9 cellular contexts compared by ENCODE assay signal in the genomic region with DNA sequence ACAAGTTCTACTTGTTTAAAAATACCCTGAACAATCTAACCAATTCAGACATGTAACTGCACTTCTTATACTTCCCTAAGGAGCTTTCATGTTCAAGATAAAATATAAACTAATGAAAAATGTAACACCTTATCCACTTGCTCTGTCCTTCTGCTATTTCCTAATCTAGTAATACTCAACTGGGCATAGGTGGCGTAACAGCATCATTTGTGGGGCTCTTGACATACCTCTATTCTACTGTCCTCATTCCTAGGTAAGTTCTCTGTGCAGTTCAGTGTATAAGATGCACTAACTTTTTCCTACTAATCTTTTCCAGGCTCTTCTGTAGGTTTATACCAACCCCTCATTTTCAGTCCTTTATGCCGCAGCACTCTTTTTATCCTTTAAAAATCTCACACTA. TPM values are rescaled to one million over a fixed set of nuclear protein-coding genes. Genes with fewer than 3 reads are reported as not detected.
DNase-seq lines count a peak whose midpoint lies in the region; ATAC-seq, FAIRE-seq and TF ChIP-seq lines count a peak whose summit lies in the region.
"Had no signal": no experiment of that assay in that cellular context is flagged by ENCODE, and none has a peak within 500 bp of the region (broad histone marks: within the 10 kb centered on the region; RNA-seq: fewer than 3 reads in every experiment).

No MANE protein-coding gene starts in this region.

- peaks cover 6% of the 10 kb centered on the region for H3F3A ChIP-seq in PC-9 (ENCODE audit: insufficient read depth, low read depth)

- intact Hi-C loops in PC-9 (cut with micrococcal nuclease; ENCODE audit: unreplicated experiment): loop anchor here (5.0 to 10.0 kb wide), 2 partner anchors 104 to 587 kb away; no protein-coding TSS in a partner anchor
- intact Hi-C loops in transverse colon (cut with DNase I; ENCODE audit: low total_unique reads): no loop called here

- peaks cover 73% of the 10 kb centered on the region for H3K36me3 Mint-ChIP-seq in activated T-helper 17 cell treated with anti-CD3 and anti-CD28 coated beads, Interleukin-2, amount 50 U/mL, for 72 hours (ENCODE audit: low read depth)

- TF ChIP-seq EP300 in transverse colon (IDR thresholded peaks at IDR 0.05; ENCODE audit: low read depth): no peak

- DNase-seq in COR-L47 (lab: John Stamatoyannopoulos, UW) (peak; percentile 41), GM13977 (ENCODE audit: low spot score) (peak; percentile 35), PC-9 (no peak), hepatocyte (ENCODE audit: low spot score) (peak; percentile 10), transverse colon (no peak), GM12892 (ENCODE audit: insufficient read length) (no peak)
- DNase-seq: stimulated activated CD8-positive, alpha-beta memory T cell treated with anti-CD3 and anti-CD28 coated beads, Interleukin-4, amount 100 ng/mL, for 48 hours had no signal

- H3K9me3 Mint-ChIP-seq in activated T-helper 17 cell treated with anti-CD3 and anti-CD28 coated beads, Interleukin-2, amount 50 U/mL, for 72 hours: no peaks in the 10 kb centered on the region

- H3K27me3 Mint-ChIP-seq in activated T-helper 17 cell treated with anti-CD3 and anti-CD28 coated beads, Interleukin-2, amount 50 U/mL, for 72 hours: no peaks in the 10 kb centered on the region

- CTCF ChIA-PET in PC-9 (lab: Charles Lee): no interaction called here

- no peak overlapping the region for H3K27ac Mint-ChIP-seq in activated T-helper 17 cell treated with anti-CD3 and anti-CD28 coated beads, Interleukin-2, amount 50 U/mL, for 72 hours

- no peak for ATAC-seq in activated T-helper 17 cell treated with anti-CD3 and anti-CD28 coated beads, Interleukin-2, amount 50 U/mL, for 72 hours (replicated peaks)
- no peak for ATAC-seq in HG03342 (IDR thresholded peaks at IDR 0.05; ENCODE audit: unreplicated experiment)

- no peaks in the 10 kb centered on the region for H4K20me1 ChIP-seq in PC-9 (ENCODE audit: insufficient read depth)
- no peaks in the 10 kb centered on the region for H4K20me1 ChIP-seq in hepatocyte (ENCODE audit: insufficient read depth, poor library complexity, severe bottlenecking)

- no peak overlapping the region for H3K4me3 Mint-ChIP-seq in activated T-helper 17 cell treated with anti-CD3 and anti-CD28 coated beads, Interleukin-2, amount 50 U/mL, for 72 hours

- H3K27ac ChIP-seq in PC-9 (no peak overlapping the region), hepatocyte (no peak overlapping the region), transverse colon (no peak overlapping the region)

- H2AFZ ChIP-seq in PC-9: no peak overlapping the region
- no peak overlapping the region for H2AFZ ChIP-seq in hepatocyte

- H3K4me1 Mint-ChIP-seq in activated T-helper 17 cell treated with anti-CD3 and anti-CD28 coated beads, Interleukin-2, amount 50 U/mL, for 72 hours: peaks cover 6% of the 10 kb centered on the region

- no peaks in the 10 kb centered on the region for H3K27me3 ChIP-seq in PC-9 (ENCODE audit: insufficient read depth, low read depth)
- no peaks in the 10 kb centered on the region for H3K27me3 ChIP-seq in hepatocyte
- no peaks in the 10 kb centered on the region for H3K27me3 ChIP-seq in transverse colon

- H3K9me3 ChIP-seq in PC-9 (ENCODE audit: insufficient read depth, low read depth) (no peaks in the 10 kb centered on the region), hepatocyte (ENCODE audit: low read depth) (no peaks in the 10 kb centered on the region), transverse colon (no peaks in the 10 kb centered on the region)

- no peak for TF ChIP-seq POLR2A in transverse colon (IDR thresholded peaks at IDR 0.05)
- TF ChIP-seq POLR2A in GM12892 (IDR thresholded peaks at IDR 0.05; ENCODE audit: low read depth, low read length): no peak

- H3K4me2 ChIP-seq in PC-9 (no peak overlapping the region), hepatocyte (no peak overlapping the region)

- POLR2A ChIA-PET in PC-9 (lab: Charles Lee; ENCODE audit: unreplicated experiment): no interaction called here

- H3K4me3 ChIP-seq in PC-9 (no peak overlapping the region), hepatocyte (no peak overlapping the region), transverse colon (no peak overlapping the region)

- H3K36me3 ChIP-seq in PC-9 (ENCODE audit: low read depth) (peaks cover 8% of the 10 kb centered on the region), hepatocyte (replicated peaks; ENCODE audit: insufficient read depth, low read depth) (no peaks in the 10 kb centered on the region), transverse colon (peaks cover 0 to 11% (median 5%) of the 10 kb centered on the region in 4 donors)

- H3K9me2 ChIP-seq in PC-9 (ENCODE audit: insufficient read depth): no peaks in the 10 kb centered on the region
- no peaks in the 10 kb centered on the region for H3K9me2 ChIP-seq in hepatocyte (replicated peaks; ENCODE audit: insufficient read depth)

- BruUV-seq in PC-9 (replicated peaks; lab: Mats Ljungman, UMichigan): no TSS peak

- no peaks in the 10 kb centered on the region for H3K79me2 ChIP-seq in PC-9 (ENCODE audit: low read depth)
- H3K79me2 ChIP-seq in hepatocyte: peaks cover 10% of the 10 kb centered on the region

- whole genome bisulfite sequencing in hepatocyte (ENCODE audit: low lambda C conversion rate, missing lambda C conversion rate): 97% methylated on average over 2 of the region's 2 CpGs
- WGBS in transverse colon (ENCODE audit: low coverage in 1 of 2), 2 donors: 95 to 100% methylated on average over 1 to 2 of the region's 2 CpGs

- in situ Hi-C loops in GM13977 (cut with MboI; ENCODE audit: low pct_unique_long_range_greater_than_20kb, low sequenced_read_pairs, unreplicated experiment): no loop called here
- in situ Hi-C loops in transverse colon (cut with MboI; ENCODE audit: low pct_ligation_motif_present in 1 of 4, low pct_unique_long_range_greater_than_20kb in 1 of 4, low sequenced_read_pairs in 3 of 4): no loop called here

- no peaks in the 10 kb centered on the region for H3K4me1 ChIP-seq in PC-9 (replicated peaks; ENCODE audit: insufficient read depth)
- H3K4me1 ChIP-seq in hepatocyte (ENCODE audit: insufficient read depth): peaks cover under 1% of the 10 kb centered on the region
- no peaks in the 10 kb centered on the region for H3K4me1 ChIP-seq in transverse colon

- no peak for FAIRE-seq in GM12892 (lab: Jason Lieb, UNC)

- TF ChIP-seq CTCF in GM13977 (IDR thresholded peaks at IDR 0.05; ENCODE audit: extremely low read depth, insufficient read depth, missing control alignments): peak; percentile 45
- peak; percentile 45; the same call in 1 of the 2 replicates for TF ChIP-seq CTCF in PC-9 (conservative IDR thresholded peaks at IDR 0.05)
- peak; percentile 17 for TF ChIP-seq CTCF in hepatocyte (IDR thresholded peaks at IDR 0.05; ENCODE audit: poor library complexity)
- no peak for TF ChIP-seq CTCF in transverse colon (IDR thresholded peaks at IDR 0.05)

RNA-seq across cellular contexts. Expression of gene PRKD3, which starts 36.7 kb away (rescaled TPM):
- total RNA-seq in PC-9 (2021) (27.1 and 27.5 TPM in 2 replicates), hepatocyte (35.9 and 36.4 TPM in 2 replicates), transverse colon (10 to 100 TPM in 3 of 4 donors, 1 to 10 TPM in 1; 2.6 to 83.8 (median 28.6) TPM)
- polyA plus RNA-seq in hepatocyte: 17.3 and 20.7 TPM in 2 replicates
- 10 to 100 TPM; 28.2 to 35.6 TPM for total RNA-seq in activated T-helper 17 cell treated with anti-CD3 and anti-CD28 coated beads, Interleukin-2, amount 50 U/mL, for 72 hours
- 46.3 TPM for polyA plus RNA-seq in GM12892 (2012; ENCODE audit: missing spikeins)

RNA-seq across cellular contexts. Expression of gene QPCT, which starts 56.5 kb away (rescaled TPM):
- 2.6 and 3.0 TPM in 2 replicates for total RNA-seq in PC-9 (2021)
- 2.0 TPM in 1 of 2 replicates, not detected in the other for total RNA-seq in hepatocyte
- 0.36 and 0.81 TPM in 2 replicates for polyA plus RNA-seq in hepatocyte
- total RNA-seq in activated T-helper 17 cell treated with anti-CD3 and anti-CD28 coated beads, Interleukin-2, amount 50 U/mL, for 72 hours: under 1 TPM; 0.53 to 0.71 TPM
- total RNA-seq in transverse colon: 10 to 100 TPM in 3 of 4 donors, 1 to 10 TPM in 1; 1.6 to 34.4 (median 14.3) TPM
- polyA plus RNA-seq in GM12892 (2012; ENCODE audit: missing spikeins): 2.4 TPM

RNA-seq across cellular contexts. Expression of gene NDUFAF7, which starts 56.5 kb away (rescaled TPM):
- total RNA-seq in PC-9 (2021) (18.8 and 21.9 TPM in 2 replicates), hepatocyte (14.7 and 17.7 TPM in 2 replicates), transverse colon (10 to 100 TPM in 3 of 4 donors, 1 to 10 TPM in 1; 1.9 to 21.6 (median 16.5) TPM)
- 11.8 and 17.1 TPM in 2 replicates for polyA plus RNA-seq in hepatocyte
- total RNA-seq in activated T-helper 17 cell treated with anti-CD3 and anti-CD28 coated beads, Interleukin-2, amount 50 U/mL, for 72 hours: 10 to 100 TPM; 21.9 to 29.8 TPM
- 20.9 TPM for polyA plus RNA-seq in GM12892 (2012; ENCODE audit: missing spikeins)

RNA-seq across cellular contexts. Expression of gene CEBPZ, which starts 56.6 kb away (rescaled TPM):
- total RNA-seq in PC-9 (2021) (29.2 and 35.7 TPM in 2 replicates), hepatocyte (40.3 and 49.7 TPM in 2 replicates), transverse colon (100 to 1,000 TPM in 1 of 4 donors, 10 to 100 TPM in 2, 1 to 10 TPM in 1; 9.4 to 235 (median 33.7) TPM)
- polyA plus RNA-seq in hepatocyte: 15.4 and 21.5 TPM in 2 replicates
- total RNA-seq in activated T-helper 17 cell treated with anti-CD3 and anti-CD28 coated beads, Interleukin-2, amount 50 U/mL, for 72 hours: 10 to 100 TPM; 55.6 to 68.3 TPM
- polyA plus RNA-seq in GM12892 (2012; ENCODE audit: missing spikeins): 53.8 TPM

Comparison
In these comparisons a context has a peak if more than half of its experiments do, and no peak if none do; other contexts are left out.
1. DNase-seq: peak in COR-L47 (single experiment), GM13977 (single experiment) and hepatocyte (single experiment); none in PC-9 (0 of 2), transverse colon (single experiment) and GM12892 (single experiment).
2. CTCF ChIP-seq: peak in GM13977 (single experiment), PC-9 (single experiment) and hepatocyte (single experiment); none in transverse colon (0 of 5).